Comparison of ENCODE assay signal across 1 cellular context in genomic region chr1:113901171-113901570, GRCh38.
TF ChIP-seq lines count a peak whose summit lies in the region.

No MANE protein-coding gene starts in this region.

TF ChIP-seq in GM23338, 12 proteins besides CTCF, POLR2A, EP300 and RAD21 (continued from another document):
- no peak for TF ChIP-seq REST (IDR thresholded peaks at IDR 0.05; ENCODE audit: unreplicated experiment)
- TF ChIP-seq ZNF462 (CRISPR knock-in tag; IDR thresholded peaks at IDR 0.05), result no peak
- no peak for TF ChIP-seq NANOG (IDR thresholded peaks at IDR 0.05; ENCODE audit: borderline replicate concordance)
- TF ChIP-seq ETS1 (IDR thresholded peaks at IDR 0.05), result no peak
- TF ChIP-seq EZH2 (IDR thresholded peaks at IDR 0.05; ENCODE audit: low read depth, unreplicated experiment), result no peak
- TF ChIP-seq ZNF114 (CRISPR knock-in tag; IDR thresholded peaks at IDR 0.05), result no peak
- no peak for TF ChIP-seq STAT1 (IDR thresholded peaks at IDR 0.05; ENCODE audit: unreplicated experiment)
- TF ChIP-seq POLR2AphosphoS5 (IDR thresholded peaks at IDR 0.05; ENCODE audit: low read depth), result no peak
